ENCODE assay signal across 8 cellular contexts in the genomic region with DNA sequence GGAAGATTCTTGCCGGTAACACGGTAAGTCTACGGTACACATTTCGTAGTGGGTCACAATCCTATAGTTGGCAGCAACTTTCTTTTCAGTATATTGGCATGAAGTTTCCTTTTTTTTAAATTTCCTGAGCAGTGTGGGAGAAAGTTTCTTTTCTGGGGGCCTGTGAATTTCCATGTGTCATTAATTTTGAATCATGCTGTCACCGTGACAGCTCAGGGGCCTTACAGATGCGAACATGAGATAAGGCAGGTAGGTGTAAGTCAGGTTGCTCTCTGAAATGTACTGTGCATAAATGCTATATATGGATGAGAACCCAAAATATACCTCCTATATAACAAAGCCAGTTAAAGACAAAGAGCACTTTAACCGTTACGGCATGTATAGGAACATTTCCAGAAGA.
"Had no signal": no experiment of that assay in that cellular context is flagged by ENCODE, and none has a peak within 500 bp of the region (broad histone marks: within the 10 kb centered on the region; RNA-seq: fewer than 3 reads in every experiment).

No MANE protein-coding gene starts in this region.

- H3K9me3 ChIP-seq: HAP-1 had no signal

- H3K4me3 ChIP-seq: GM23248, GM23338, HAP-1 had no signal

- DNase-seq: GM23248, GOT3, H7, H9, HCEC 1CT, HFFc6 had no signal

- H3K36me3 ChIP-seq: HAP-1 had no signal

- H3K27ac ChIP-seq: GM23248 had no signal
